Comparison of ENCODE assay signal across 22 cellular contexts in the genomic region with DNA sequence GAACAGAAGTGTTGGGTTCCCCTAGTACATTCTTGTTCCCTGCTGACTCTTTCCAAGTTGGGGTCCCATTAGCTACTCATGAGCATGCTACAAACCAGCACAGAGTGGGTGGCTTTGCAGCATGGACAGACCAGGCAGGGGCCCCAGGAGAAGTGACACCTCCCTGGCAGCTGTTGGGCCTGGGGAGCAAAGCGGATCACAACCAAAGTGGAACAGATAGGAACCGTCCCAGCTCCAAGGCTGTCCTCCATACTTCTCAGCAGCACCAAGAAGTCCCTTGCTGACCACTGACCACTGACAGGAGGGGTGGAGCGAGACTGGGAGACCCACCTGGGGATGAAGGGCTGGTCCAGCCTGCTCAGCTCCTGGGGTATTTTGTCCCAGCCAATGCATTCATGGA. TPM values are rescaled to one million over a fixed set of nuclear protein-coding genes. Genes with fewer than 3 reads are reported as not detected.
"Had no signal": no experiment of that assay in that cellular context is flagged by ENCODE, and none has a peak within 500 bp of the region (broad histone marks: within the 10 kb centered on the region; RNA-seq: fewer than 3 reads in every experiment).

No MANE protein-coding gene starts in this region.

- H3K4me1 Mint-ChIP-seq: memory B cell; natural killer cell; stimulated activated effector memory CD8-positive, alpha-beta T cell treated with anti-CD3 and anti-CD28 coated beads, Interleukin-12 subunit alpha, Interleukin-12 subunit beta, amount 100 ng/mL, for 72 hours had no signal

- H3K36me3 Mint-ChIP-seq: memory B cell, natural killer cell had no signal

- ATAC-seq: esophagus mucosa; gastrocnemius medialis; left lobe of liver; natural killer cell; pancreas; sciatic nerve; stimulated activated effector memory CD8-positive, alpha-beta T cell treated with anti-CD3 and anti-CD28 coated beads, Interleukin-12 subunit alpha, Interleukin-12 subunit beta, amount 100 ng/mL, for 72 hours; stimulated activated naive CD8-positive, alpha-beta T cell treated with anti-CD3 and anti-CD28 coated beads, Interleukin-15, Interleukin-2, amounts not matched to agents 100 U/mL and 50 U/mL, for 24 hours had no signal

- H3K27ac Mint-ChIP-seq: memory B cell; natural killer cell; progenitor cell of endocrine pancreas; stimulated activated effector memory CD8-positive, alpha-beta T cell treated with anti-CD3 and anti-CD28 coated beads, Interleukin-12 subunit alpha, Interleukin-12 subunit beta, amount 100 ng/mL, for 72 hours had no signal

- H3K4me3 Mint-ChIP-seq: memory B cell; natural killer cell; stimulated activated effector memory CD8-positive, alpha-beta T cell treated with anti-CD3 and anti-CD28 coated beads, Interleukin-12 subunit alpha, Interleukin-12 subunit beta, amount 100 ng/mL, for 72 hours had no signal

- DNase-seq: effector CD4-positive, alpha-beta T cell; foreskin fibroblast; natural killer cell; occipital lobe; stimulated activated CD4-positive, alpha-beta T cell treated with anti-CD3 and anti-CD28 coated beads, Interleukin-2, amount 100 ng/mL, for 24 hours; stimulated activated CD4-positive, alpha-beta T cell treated with anti-CD3 and anti-CD28 coated beads, Interleukin-4, amount 100 ng/mL, for 24 hours; stimulated activated naive CD8-positive, alpha-beta T cell treated with anti-CD3 and anti-CD28 coated beads, Interleukin-15, Interleukin-2, amounts not matched to agents 100 U/mL and 50 U/mL, for 24 hours; substantia nigra; upper lobe of left lung; uterus had no signal

- H3K9me3 Mint-ChIP-seq: memory B cell; natural killer cell; stimulated activated effector memory CD8-positive, alpha-beta T cell treated with anti-CD3 and anti-CD28 coated beads, Interleukin-12 subunit alpha, Interleukin-12 subunit beta, amount 100 ng/mL, for 72 hours had no signal

RNA-seq across cellular contexts. Expression of gene GFAP, which starts 12.4 kb away (rescaled TPM):
- total RNA-seq: esophagus mucosa, gastrocnemius medialis, glomerular endothelial cell, natural killer cell, progenitor cell of endocrine pancreas, upper lobe of left lung had no signal
- polyA plus RNA-seq: neural cell had no signal

RNA-seq across cellular contexts. Expression of gene C1QL1, which starts 40.4 kb away (rescaled TPM):
- total RNA-seq: gastrocnemius medialis, mononuclear cell, natural killer cell, smooth muscle cell had no signal
